Comparison of ENCODE assay signal across 9 cellular contexts in the genomic region with DNA sequence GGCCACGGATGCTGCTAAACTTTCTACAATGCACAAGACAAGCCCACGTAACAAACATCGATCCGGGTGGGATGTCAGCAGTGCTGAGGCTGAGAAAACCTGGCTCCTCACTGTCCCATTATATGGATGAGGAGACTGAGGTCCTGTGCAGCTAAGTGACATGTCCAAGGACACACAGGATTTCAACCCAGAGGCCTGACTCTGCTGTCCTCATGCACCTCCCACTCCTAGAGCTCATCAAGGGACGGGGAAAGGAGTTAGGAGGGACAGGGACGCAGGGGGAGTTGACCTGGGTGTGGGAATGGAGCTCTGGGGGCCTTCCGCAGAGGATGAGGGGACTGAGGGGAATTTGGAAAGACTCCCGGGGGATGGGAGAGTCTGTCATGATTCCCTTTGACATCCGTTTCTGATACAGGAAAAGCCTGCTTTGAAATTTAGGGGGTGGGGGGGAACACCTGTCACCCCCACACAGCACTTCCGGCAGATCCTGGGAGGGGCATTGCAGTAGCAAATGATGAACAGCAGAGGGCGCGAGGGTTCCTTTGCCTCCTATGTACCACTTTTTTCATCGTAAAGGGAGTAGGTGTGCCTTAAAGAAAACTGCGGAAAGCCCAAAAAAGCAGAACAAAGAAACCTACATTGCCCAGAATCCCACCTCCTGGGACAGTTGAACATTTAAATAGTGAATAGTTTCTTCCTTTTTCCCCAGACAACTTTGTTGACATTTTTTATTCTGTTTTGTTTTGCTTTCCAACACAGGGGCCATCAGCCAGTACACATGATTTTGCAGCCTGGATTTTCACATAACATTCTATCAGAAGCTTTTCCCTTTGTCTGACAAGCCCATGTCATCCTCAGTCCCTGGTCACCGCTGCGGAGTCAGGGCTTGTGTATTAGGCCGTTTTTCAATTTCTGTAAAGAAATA. TPM values are rescaled to one million over a fixed set of nuclear protein-coding genes. Genes with fewer than 3 reads are reported as not detected.
DNase-seq lines count a peak whose midpoint lies in the region; ATAC-seq and TF ChIP-seq lines count a peak whose summit lies in the region.
"Had no signal": no experiment of that assay in that cellular context is flagged by ENCODE, and none has a peak within 500 bp of the region (broad histone marks: within the 10 kb centered on the region; RNA-seq: fewer than 3 reads in every experiment).

No MANE protein-coding gene starts in this region.

- no peaks in the 10 kb centered on the region for H3K36me3 ChIP-seq in ascending aorta

- peak; percentile 70 for DNase-seq in NCI-H1105 treated with DMSO at 0.1 percent for 48 hours (lab: John Stamatoyannopoulos, UW)
- peak; percentile 69 for DNase-seq in SW480 (ENCODE audit: low spot score)
- no peak for DNase-seq in ascending aorta (ENCODE audit: low spot score in 2 of 2)
- DNase-seq in hippocampal formation (lab: John Stamatoyannopoulos, UW), result peak; percentile 1 to 5
- peak; percentile 25 to 50 (median 37) for DNase-seq in stimulated activated CD4-positive, alpha-beta T cell treated with anti-CD3 and anti-CD28 coated beads, Interleukin-12 subunit alpha, Interleukin-12 subunit beta, amount 100 ng/mL, for 48 hours (ENCODE audit: low read depth in 2 of 3, low spot score in 1 of 3)

- H3K27ac ChIP-seq in ascending aorta, result no peak overlapping the region

- no peak overlapping the region for H3K27ac Mint-ChIP-seq in activated T-helper 17 cell treated with anti-CD3 and anti-CD28 coated beads, Interleukin-2, amount 50 U/mL, for 72 hours
- H3K27ac Mint-ChIP-seq: dendritic cell treated with granulocyte-macrophage colony-stimulating factor and Interleukin-4, amounts not matched to agents 40 ng/mL and 50 ng/mL, for 4 days had no signal

- peak; percentile 84 for TF ChIP-seq CTCF in GM12801 (IDR thresholded peaks at IDR 0.05; ENCODE audit: extremely low read depth, insufficient read length)
- TF ChIP-seq CTCF in ascending aorta (IDR thresholded peaks at IDR 0.05), result peak; percentile 81 to 93 (median 91)

- intact Hi-C loops in ascending aorta (cut with DNase I), result loop anchor here (2.0 to 10.0 kb wide), 2 partner anchors 393 to 627 kb away; no protein-coding TSS in a partner anchor

- no peaks in the 10 kb centered on the region for H3K4me1 ChIP-seq in ascending aorta

- no peaks in the 10 kb centered on the region for H3K27me3 ChIP-seq in ascending aorta

- no peak overlapping the region for H3K4me3 Mint-ChIP-seq in activated T-helper 17 cell treated with anti-CD3 and anti-CD28 coated beads, Interleukin-2, amount 50 U/mL, for 72 hours
- H3K4me3 Mint-ChIP-seq: dendritic cell treated with granulocyte-macrophage colony-stimulating factor and Interleukin-4, amounts not matched to agents 40 ng/mL and 50 ng/mL, for 4 days had no signal

- H3K4me1 Mint-ChIP-seq in activated T-helper 17 cell treated with anti-CD3 and anti-CD28 coated beads, Interleukin-2, amount 50 U/mL, for 72 hours, result no peaks in the 10 kb centered on the region

- no peak for ATAC-seq in HG03378 (IDR thresholded peaks at IDR 0.05; ENCODE audit: unreplicated experiment)
- ATAC-seq in activated T-helper 17 cell treated with anti-CD3 and anti-CD28 coated beads, Interleukin-2, amount 50 U/mL, for 72 hours (replicated peaks), result no peak

- peaks cover 17% of the 10 kb centered on the region for H3K27me3 Mint-ChIP-seq in activated T-helper 17 cell treated with anti-CD3 and anti-CD28 coated beads, Interleukin-2, amount 50 U/mL, for 72 hours

- H3K36me3 Mint-ChIP-seq in activated T-helper 17 cell treated with anti-CD3 and anti-CD28 coated beads, Interleukin-2, amount 50 U/mL, for 72 hours (ENCODE audit: low read depth), result no peaks in the 10 kb centered on the region

- no peak overlapping the region for H3K4me3 ChIP-seq in ascending aorta

- H3K9me3 Mint-ChIP-seq in activated T-helper 17 cell treated with anti-CD3 and anti-CD28 coated beads, Interleukin-2, amount 50 U/mL, for 72 hours, result no peaks in the 10 kb centered on the region
- H3K9me3 Mint-ChIP-seq: dendritic cell treated with granulocyte-macrophage colony-stimulating factor and Interleukin-4, amounts not matched to agents 40 ng/mL and 50 ng/mL, for 4 days had no signal

- no peaks in the 10 kb centered on the region for H3K9me3 ChIP-seq in ascending aorta

RNA-seq across cellular contexts. Expression of a gene that starts 48.6 kb away (rescaled TPM):
- total RNA-seq in ascending aorta, result 13.1 TPM
- total RNA-seq in activated T-helper 17 cell treated with anti-CD3 and anti-CD28 coated beads, Interleukin-2, amount 50 U/mL, for 72 hours, result not detected

Comparison
In these comparisons a context has a peak if more than half of its experiments do, and no peak if none do; other contexts are left out.
1. DNase-seq: peak in NCI-H1105 treated with DMSO at 0.1 percent for 48 hours (single experiment), SW480 (single experiment), hippocampal formation (2 of 2) and stimulated activated CD4-positive, alpha-beta T cell treated with anti-CD3 and anti-CD28 coated beads, Interleukin-12 subunit alpha, Interleukin-12 subunit beta, amount 100 ng/mL, for 48 hours (3 of 3); none in ascending aorta (0 of 2).
2. RNA of a gene that starts 48.6 kb away (total RNA-seq): 13.1 TPM in ascending aorta (single experiment); not detected in activated T-helper 17 cell treated with anti-CD3 and anti-CD28 coated beads, Interleukin-2, amount 50 U/mL, for 72 hours; every median in the first group is over 10 times any median in the second.